ENCODE assay signal across 12 cellular contexts in genomic region chr15:71596672-71597071, GRCh38.
DNase-seq lines count a peak whose midpoint lies in the region; ATAC-seq, FAIRE-seq and TF ChIP-seq lines count a peak whose summit lies in the region.
"Had no signal": no experiment of that assay in that cellular context is flagged by ENCODE, and none has a peak within 500 bp of the region (broad histone marks: within the 10 kb centered on the region; RNA-seq: fewer than 3 reads in every experiment).

No MANE protein-coding gene starts in this region.

- no peaks in the 10 kb centered on the region for H3K36me3 Mint-ChIP-seq in astrocyte (ENCODE audit: low read depth, unreplicated experiment)
- H3K36me3 Mint-ChIP-seq in CD8-positive, alpha-beta T cell, result no peaks in the 10 kb centered on the region
- H3K36me3 Mint-ChIP-seq: activated CD8-positive, alpha-beta memory T cell treated with anti-CD3 and anti-CD28 coated beads, Interleukin-2, amount 10 ng/mL, durations not matched to agents 7 days and 5 days had no signal

- H3K4me1 ChIP-seq in astrocyte (ENCODE audit: insufficient read depth, low read length), result no peaks in the 10 kb centered on the region
- H3K4me1 ChIP-seq in heart left ventricle, result peaks cover 0 to 66% (median 26%) of the 10 kb centered on the region in 12 donors
- H3K4me1 ChIP-seq in CD8-positive, alpha-beta T cell (ENCODE audit: insufficient read depth, low read length), result no peaks in the 10 kb centered on the region

- H3K79me2 ChIP-seq in astrocyte (ENCODE audit: insufficient read depth, low read length), result no peaks in the 10 kb centered on the region

- H2AFZ ChIP-seq in astrocyte (ENCODE audit: low read depth, low read length), result no peak overlapping the region

- no peaks in the 10 kb centered on the region for H4K20me1 ChIP-seq in astrocyte (ENCODE audit: insufficient read depth, low read length)

- ATAC-seq in heart left ventricle, result peak; percentile 84 to 91 (median 88)
- ATAC-seq in HG02763 (IDR thresholded peaks at IDR 0.05; ENCODE audit: unreplicated experiment), result no peak
- ATAC-seq in CD8-positive, alpha-beta T cell, result no peak
- ATAC-seq in activated CD4-positive, CD25-positive, alpha-beta regulatory T cell treated with anti-CD3 and anti-CD28 coated beads, Interleukin-2, amount 50 U/mL, for 24 hours, result no peak
- ATAC-seq: activated CD8-positive, alpha-beta memory T cell treated with anti-CD3 and anti-CD28 coated beads, Interleukin-2, amount 10 ng/mL, durations not matched to agents 7 days and 5 days had no signal

- no peak overlapping the region for H3K27ac Mint-ChIP-seq in astrocyte (ENCODE audit: unreplicated experiment)
- H3K27ac Mint-ChIP-seq in CD8-positive, alpha-beta T cell, result no peak overlapping the region
- H3K27ac Mint-ChIP-seq: activated CD8-positive, alpha-beta memory T cell treated with anti-CD3 and anti-CD28 coated beads, Interleukin-2, amount 10 ng/mL, durations not matched to agents 7 days and 5 days had no signal

- TF ChIP-seq POLR2A in heart left ventricle (IDR thresholded peaks at IDR 0.05), result no peak

- H3K36me3 ChIP-seq in astrocyte (ENCODE audit: insufficient read depth, low read length) (no peaks in the 10 kb centered on the region), heart left ventricle (no peaks in the 10 kb centered on the region)
- no peaks in the 10 kb centered on the region for H3K36me3 ChIP-seq in CD8-positive, alpha-beta T cell (ENCODE audit: insufficient read depth, low read length)

- no peak overlapping the region for H3K4me2 ChIP-seq in astrocyte (ENCODE audit: low read length)

- intact Hi-C loops in heart left ventricle (cut with DNase I), result no loop called here
- intact Hi-C loops in CD8-positive, alpha-beta T cell (cut with DNase I, micrococcal nuclease), result no loop called here

- WGBS in heart left ventricle, 4 donors, result 17 to 28% (median 24%) methylated on average over 4 of the region's 4 CpGs

- POLR2A ChIA-PET in CD8-positive, alpha-beta T cell (lab: Charles Lee), result no interaction called here

- H3K27ac ChIP-seq in astrocyte (ENCODE audit: low read depth, low read length), result no peak overlapping the region
- peak overlapping the region; percentile 56 to 91 (median 68) for H3K27ac ChIP-seq in heart left ventricle
- H3K27ac ChIP-seq in CD8-positive, alpha-beta T cell (ENCODE audit: low read depth, low read length), result no peak overlapping the region

- no peak overlapping the region for H3K9ac ChIP-seq in astrocyte (ENCODE audit: low read length)

- no peak for TF ChIP-seq CTCF in astrocyte (IDR thresholded peaks at IDR 0.05; ENCODE audit: insufficient read depth, low read depth, low read length)
- TF ChIP-seq CTCF in heart left ventricle (IDR thresholded peaks at IDR 0.05), result peak in 1 of 12 donors; percentile 26
- TF ChIP-seq CTCF in CD8-positive, alpha-beta T cell (IDR thresholded peaks at IDR 0.05), result no peak

- H3K9me3 ChIP-seq in astrocyte (ENCODE audit: insufficient read depth, low read depth, low read length) (no peaks in the 10 kb centered on the region), heart left ventricle (no peaks in the 10 kb centered on the region)
- H3K9me3 ChIP-seq in CD8-positive, alpha-beta T cell (ENCODE audit: low read length), result no peaks in the 10 kb centered on the region

- H3K27me3 Mint-ChIP-seq in astrocyte (ENCODE audit: low read depth, unreplicated experiment), result no peaks in the 10 kb centered on the region
- peaks cover 8% of the 10 kb centered on the region for H3K27me3 Mint-ChIP-seq in CD8-positive, alpha-beta T cell (ENCODE audit: low read depth)

- no peak for FAIRE-seq in astrocyte (lab: Jason Lieb, UNC)

- H3K9me3 Mint-ChIP-seq in astrocyte (ENCODE audit: unreplicated experiment), result no peaks in the 10 kb centered on the region
- H3K9me3 Mint-ChIP-seq in CD8-positive, alpha-beta T cell, result no peaks in the 10 kb centered on the region

- CTCF ChIA-PET in CD8-positive, alpha-beta T cell (lab: Charles Lee), result interaction anchor here (1.3 kb wide), 1 partner anchor 104 kb away, joined by 3 read pairs; no protein-coding TSS in a partner anchor

- H3K4me3 ChIP-seq in astrocyte (ENCODE audit: insufficient read depth, low read depth, low read length), result no peak overlapping the region
- no peak overlapping the region for H3K4me3 ChIP-seq in heart left ventricle
- H3K4me3 ChIP-seq in CD8-positive, alpha-beta T cell (ENCODE audit: low read depth, low read length), result no peak overlapping the region

- H3K4me3 Mint-ChIP-seq in astrocyte (ENCODE audit: unreplicated experiment), result no peak overlapping the region
- H3K4me3 Mint-ChIP-seq in CD8-positive, alpha-beta T cell, result no peak overlapping the region
- H3K4me3 Mint-ChIP-seq: activated CD8-positive, alpha-beta memory T cell treated with anti-CD3 and anti-CD28 coated beads, Interleukin-2, amount 10 ng/mL, durations not matched to agents 7 days and 5 days had no signal

- peaks cover 18% of the 10 kb centered on the region for H3K4me1 Mint-ChIP-seq in astrocyte (ENCODE audit: low read depth, unreplicated experiment)
- H3K4me1 Mint-ChIP-seq in CD8-positive, alpha-beta T cell (ENCODE audit: low read depth), result no peaks in the 10 kb centered on the region
- H3K4me1 Mint-ChIP-seq: activated CD8-positive, alpha-beta memory T cell treated with anti-CD3 and anti-CD28 coated beads, Interleukin-2, amount 10 ng/mL, durations not matched to agents 7 days and 5 days had no signal

- H3K27me3 ChIP-seq in astrocyte (ENCODE audit: insufficient read depth, low read length), result no peaks in the 10 kb centered on the region
- H3K27me3 ChIP-seq in heart left ventricle, result no peaks in the 10 kb centered on the region
- H3K27me3 ChIP-seq in CD8-positive, alpha-beta T cell (ENCODE audit: insufficient read depth, low read length), result no peaks in the 10 kb centered on the region

- DNase-seq in Ammon's horn (ENCODE audit: low spot score) (peak; percentile 64), astrocyte (ENCODE audit: low read depth) (peak; percentile 35), heart left ventricle (peak; percentile 51 to 81 (median 67)), putamen (ENCODE audit: low spot score) (peak; percentile 50), ureter (ENCODE audit: low spot score) (no peak)
- no peak for DNase-seq in CD8-positive, alpha-beta T cell
- DNase-seq: activated CD8-positive, alpha-beta memory T cell treated with anti-CD3 and anti-CD28 coated beads, Interleukin-2, amount 10 ng/mL, durations not matched to agents 7 days and 5 days; AML-193; stimulated activated CD4-positive, alpha-beta T cell treated with anti-CD3 and anti-CD28 coated beads, Interleukin-1b, Interleukin-23, amount 100 ng/mL, for 48 hours; T-helper 1 cell had no signal

Comparison
In these comparisons a context has a peak if more than half of its experiments do, and no peak if none do; other contexts are left out.
1. DNase-seq: peak in Ammon's horn (single experiment), astrocyte (single experiment), heart left ventricle (5 of 5) and putamen (single experiment); none in ureter (single experiment) and CD8-positive, alpha-beta T cell (0 of 7).
2. H3K27ac ChIP-seq: peak in heart left ventricle (12 of 12); none in astrocyte (single experiment) and CD8-positive, alpha-beta T cell (single experiment).
3. ATAC-seq: peak in heart left ventricle (4 of 4); none in HG02763 (single experiment), CD8-positive, alpha-beta T cell (single experiment) and activated CD4-positive, CD25-positive, alpha-beta regulatory T cell treated with anti-CD3 and anti-CD28 coated beads, Interleukin-2, amount 50 U/mL, for 24 hours (0 of 2).